In genomic region chr16:83826146-83826913, GRCh38 we compare ENCODE assay signal across 8 cellular contexts. TPM values are rescaled to one million over a fixed set of nuclear protein-coding genes. Genes with fewer than 3 reads are reported as not detected.
DNase-seq lines count a peak whose midpoint lies in the region; ATAC-seq, FAIRE-seq and TF ChIP-seq lines count a peak whose summit lies in the region.

No MANE protein-coding gene starts in this region.

- peak; percentile 60 for ATAC-seq in GM19328 (IDR thresholded peaks at IDR 0.05; ENCODE audit: unreplicated experiment)
- ATAC-seq in activated naive CD4-positive, alpha-beta T cell treated with anti-CD3 and anti-CD28 coated beads, Interleukin-2, amount 50 U/mL, for 72 hours: peak; percentile 95 to 97

- peak overlapping the region in 1 of 2 donors; percentile 74 for H3K27ac Mint-ChIP-seq in activated naive CD4-positive, alpha-beta T cell treated with anti-CD3 and anti-CD28 coated beads, Interleukin-2, amount 50 U/mL, for 72 hours
- no peak overlapping the region for H3K27ac Mint-ChIP-seq in progenitor cell of endocrine pancreas

- H3K27ac ChIP-seq in C4-2B (no peak overlapping the region), cardiac muscle cell (no peak overlapping the region)

- H3K9me3 ChIP-seq in cardiac muscle cell (ENCODE audit: low read depth): no peaks in the 10 kb centered on the region

- DNase-seq in KG1 (lab: John Stamatoyannopoulos, UW) (peak; percentile 74), SKM-1 (lab: John Stamatoyannopoulos, UW; ENCODE audit: unreplicated experiment) (peak; percentile 14), cardiac muscle cell (ENCODE audit: low read depth in 1 of 2, low spot score in 1 of 2) (peak; percentile 83 to 85), progenitor cell of endocrine pancreas (ENCODE audit: low spot score, unreplicated experiment) (peak; percentile 80), urothelium cell line (ENCODE audit: low spot score) (peak; percentile 85)
- DNase-seq in activated naive CD4-positive, alpha-beta T cell treated with anti-CD3 and anti-CD28 coated beads, Interleukin-2, amount 50 U/mL, for 72 hours (ENCODE audit: low spot score in 2 of 2): peak; percentile 77 to 88

- no peak overlapping the region for H3K4me3 ChIP-seq in cardiac muscle cell

- no peaks in the 10 kb centered on the region for H3K4me1 ChIP-seq in cardiac muscle cell (ENCODE audit: low read depth)

- no peaks in the 10 kb centered on the region for H3K9me3 Mint-ChIP-seq in activated naive CD4-positive, alpha-beta T cell treated with anti-CD3 and anti-CD28 coated beads, Interleukin-2, amount 50 U/mL, for 72 hours
- no peaks in the 10 kb centered on the region for H3K9me3 Mint-ChIP-seq in progenitor cell of endocrine pancreas (ENCODE audit: low read depth)

- FAIRE-seq in urothelium cell line (lab: Jason Lieb, UNC): no peak

- H3K27me3 Mint-ChIP-seq in progenitor cell of endocrine pancreas: peaks cover 3% of the 10 kb centered on the region

- H3K36me3 Mint-ChIP-seq in activated naive CD4-positive, alpha-beta T cell treated with anti-CD3 and anti-CD28 coated beads, Interleukin-2, amount 50 U/mL, for 72 hours: no peaks in the 10 kb centered on the region
- no peaks in the 10 kb centered on the region for H3K36me3 Mint-ChIP-seq in progenitor cell of endocrine pancreas (ENCODE audit: insufficient read depth)

- H3K4me3 Mint-ChIP-seq in progenitor cell of endocrine pancreas (ENCODE audit: low read depth): no peak overlapping the region

- H3K4me1 Mint-ChIP-seq in progenitor cell of endocrine pancreas (ENCODE audit: low read depth): no peaks in the 10 kb centered on the region

- H3K36me3 ChIP-seq in cardiac muscle cell: no peaks in the 10 kb centered on the region

- H3K27me3 ChIP-seq in cardiac muscle cell: no peaks in the 10 kb centered on the region

- TF ChIP-seq CTCF in C4-2B (conservative IDR thresholded peaks at IDR 0.05): peak; percentile 91
- TF ChIP-seq CTCF in cardiac muscle cell (IDR thresholded peaks at IDR 0.05; ENCODE audit: low read depth, low read length): peak; percentile 91
- peak; percentile 95 for TF ChIP-seq CTCF in progenitor cell of endocrine pancreas (IDR thresholded peaks at IDR 0.05; ENCODE audit: unreplicated experiment)

RNA-seq across cellular contexts. Expression of gene HSBP1, which starts 18.6 kb away (rescaled TPM):
- total RNA-seq in activated naive CD4-positive, alpha-beta T cell treated with anti-CD3 and anti-CD28 coated beads, Interleukin-2, amount 50 U/mL, for 72 hours: 10 to 100 TPM; 64.5 to 73.3 TPM
- total RNA-seq in cardiac muscle cell: 16.7 and 47.5 TPM in 2 replicates
- 481 and 529 TPM in 2 replicates for polyA plus RNA-seq in cardiac muscle cell
- total RNA-seq in progenitor cell of endocrine pancreas: 197 and 198 TPM in 2 replicates

Comparison
In these comparisons a context has a peak if more than half of its experiments do, and no peak if none do; other contexts are left out.
1. DNase-seq: peak in every context shown above with its lines; median percentile 85 in urothelium cell line; 84 in cardiac muscle cell; 82 in activated naive CD4-positive, alpha-beta T cell treated with anti-CD3 and anti-CD28 coated beads, Interleukin-2, amount 50 U/mL, for 72 hours; 80 in progenitor cell of endocrine pancreas; 74 in KG1; 14 in SKM-1.